22 cellular contexts compared by ENCODE assay signal in the genomic region with DNA sequence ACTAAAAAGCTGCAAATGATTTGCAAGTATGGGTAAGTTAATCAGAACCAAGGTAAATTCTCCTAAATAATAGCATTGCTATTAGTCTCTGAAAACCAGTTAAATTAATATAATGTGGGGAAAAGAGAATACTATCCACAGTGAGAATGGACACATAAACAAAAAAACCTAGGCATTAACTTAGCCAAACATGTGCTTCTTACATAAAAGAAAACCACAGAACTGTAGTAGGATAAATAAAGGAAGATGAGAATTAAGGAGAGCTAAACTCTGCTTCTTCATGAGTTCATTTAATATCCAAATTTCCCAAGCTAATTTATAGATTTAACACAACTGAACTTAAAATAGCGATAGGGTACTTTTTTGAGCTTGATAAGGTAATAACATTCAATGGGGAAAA.
"Had no signal": no experiment of that assay in that cellular context is flagged by ENCODE, and none has a peak within 500 bp of the region (broad histone marks: within the 10 kb centered on the region; RNA-seq: fewer than 3 reads in every experiment).

No MANE protein-coding gene starts in this region.

- H3K9ac ChIP-seq: parathyroid adenoma had no signal

- H3K27ac ChIP-seq: cardiac muscle cell, parathyroid adenoma, upper lobe of right lung had no signal

- H3K79me2 ChIP-seq: parathyroid adenoma had no signal

- H3K4me1 ChIP-seq: parathyroid adenoma, upper lobe of right lung had no signal

- ATAC-seq: activated CD4-positive, alpha-beta T cell treated with anti-CD3 and anti-CD28 coated beads for 36 hours; activated T-cell treated with anti-CD3 and anti-CD28 coated beads, Interleukin-2, amount 50 U/mL, for 4 hours; mucosa of descending colon; right cardiac atrium; stimulated activated naive CD8-positive, alpha-beta T cell treated with anti-CD3 and anti-CD28 coated beads, Interleukin-15, Interleukin-2, amounts not matched to agents 100 U/mL and 50 U/mL, for 24 hours; upper lobe of right lung had no signal

- DNase-seq: activated B cell treated with CpG ODN at 0.5 μM for 24 hours; activated CD4-positive, alpha-beta T cell treated with anti-CD3 and anti-CD28 coated beads for 36 hours; activated CD4-positive, alpha-beta T cell treated with anti-CD3 and anti-CD28 coated beads, Interleukin-2, amount 50 U/mL, for 4 hours; activated CD8-positive, alpha-beta memory T cell treated with anti-CD3 and anti-CD28 coated beads for 24 hours; activated CD8-positive, alpha-beta memory T cell treated with anti-CD3 and anti-CD28 coated beads, Interleukin-2, amount 50 U/mL, for 48 hours; activated naive CD4-positive, alpha-beta T cell treated with anti-CD3 and anti-CD28 coated beads for 36 hours; activated naive CD8-positive, alpha-beta T cell treated with anti-CD3 and anti-CD28 coated beads, Interleukin-2, amount 10 ng/mL, durations not matched to agents 7 days and 5 days; activated T-cell treated with anti-CD3 and anti-CD28 coated beads, Interleukin-2, amount 50 U/mL, for 4 hours; amygdala; hippocampal formation; mesendoderm; mucosa of descending colon; nephron progenitor cell; right cardiac atrium; stimulated activated CD4-positive, alpha-beta T cell treated with anti-CD3 and anti-CD28 coated beads, Interleukin-12 subunit alpha, Interleukin-12 subunit beta, amount 100 ng/mL, for 4 hours; stimulated activated CD4-positive, alpha-beta T cell treated with anti-CD3 and anti-CD28 coated beads, Interleukin-4, amount 100 ng/mL, for 4 hours; stimulated activated naive CD8-positive, alpha-beta T cell treated with anti-CD3 and anti-CD28 coated beads, Interleukin-15, Interleukin-2, amounts not matched to agents 100 U/mL and 50 U/mL, for 24 hours; substantia nigra; upper lobe of right lung had no signal

- H3K9me3 ChIP-seq: mucosa of descending colon, thyroid gland, upper lobe of right lung had no signal

- H3K4me3 ChIP-seq: cardiac muscle cell, mucosa of descending colon, thyroid gland, upper lobe of right lung had no signal

- H3K36me3 ChIP-seq: cardiac muscle cell, thyroid gland, upper lobe of right lung had no signal

- H3K27me3 ChIP-seq: cardiac muscle cell, thyroid gland, upper lobe of right lung had no signal

- H2AFZ ChIP-seq: parathyroid adenoma had no signal
